In genomic region chr9:128127568-128127989, GRCh38 we compare ENCODE assay signal across 8 cellular contexts. TPM values are rescaled to one million over a fixed set of nuclear protein-coding genes. Genes with fewer than 3 reads are reported as not detected.
DNase-seq lines count a peak whose midpoint lies in the region; ATAC-seq and TF ChIP-seq lines count a peak whose summit lies in the region.

TSS of gene PTGES2 (minus strand) at chr9:128127729. CDS start at chr9:128127717, 12 bp downstream.

- H3K27ac ChIP-seq in caudate nucleus (ENCODE audit: low read depth, low read length) = peak within 1 kb of the TSS; percentile 100

- CTCF ChIA-PET in activated B cell treated with CpG ODN at 0.5 μM for 24 hours (lab: Charles Lee) = interaction anchor here (1.5 to 1.6 kb wide), 2 partner anchors 9 to 18 kb away, joined by 3 to 4 read pairs; no protein-coding TSS in a partner anchor

- peak; percentile 46 for ATAC-seq in HG02852 (IDR thresholded peaks at IDR 0.05; ENCODE audit: unreplicated experiment)
- ATAC-seq in activated B cell treated with CpG ODN at 0.5 μM for 24 hours (ENCODE audit: low read depth) = peak; percentile 67

- H3K4me1 Mint-ChIP-seq in activated B cell treated with CpG ODN at 0.5 μM for 24 hours = peaks cover 34% of the 10 kb centered on the region

- H3K4me3 Mint-ChIP-seq in activated B cell treated with CpG ODN at 0.5 μM for 24 hours = peak within 1 kb of the TSS; percentile 97

- DNase-seq in NCI-H187 (lab: John Stamatoyannopoulos, UW) (peak; percentile 36 to 45), NCI-H187 treated with DMSO at 0.1 percent for 48 hours (lab: John Stamatoyannopoulos, UW) (no peak), NCI-H2029 treated with DMSO at 0.1 percent for 48 hours (lab: John Stamatoyannopoulos, UW) (peak; percentile 61), activated B cell treated with CpG ODN at 0.5 μM for 24 hours (peak; percentile 86), caudate nucleus (lab: John Stamatoyannopoulos, UW) (peak in 59 of 61 donors; percentile 32 to 87 (median 75)), iris pigment epithelial cell (ENCODE audit: low read depth) (peak; percentile 86)
- peak; percentile 56 to 69 for DNase-seq in stimulated activated CD4-positive, alpha-beta T cell treated with anti-CD3 and anti-CD28 coated beads, Interleukin-12 subunit alpha, Interleukin-12 subunit beta, amount 100 ng/mL, for 24 hours (ENCODE audit: low read depth in 2 of 2)

- H3K36me3 Mint-ChIP-seq in activated B cell treated with CpG ODN at 0.5 μM for 24 hours (ENCODE audit: low read depth) = peaks cover 28% of the 10 kb centered on the region

- intact Hi-C loops in activated B cell treated with CpG ODN at 0.5 μM for 24 hours (cut with micrococcal nuclease) = loop anchor here (1.0 to 10.0 kb wide), 5 partner anchors 146 to 903 kb away; partner anchors contain the start of genes COQ4, FPGS, SH2D3C and TRUB2

- TF ChIP-seq CTCF in activated B cell treated with CpG ODN at 0.5 μM for 24 hours (IDR thresholded peaks at IDR 0.05) = no peak

- POLR2A ChIA-PET in activated B cell treated with CpG ODN at 0.5 μM for 24 hours (lab: Charles Lee) = interaction anchor here (0.7 to 2.0 kb wide), 4 partner anchors 12 to 357 kb away, joined by 3 to 11 read pairs (median 6); partner anchors contain the start of genes DPM2, NAIF1 and SLC25A25

- no peaks in the 10 kb centered on the region for H3K9me3 Mint-ChIP-seq in activated B cell treated with CpG ODN at 0.5 μM for 24 hours

- peaks cover 1% of the 10 kb centered on the region for H3K27me3 Mint-ChIP-seq in activated B cell treated with CpG ODN at 0.5 μM for 24 hours

- H3K27ac Mint-ChIP-seq in activated B cell treated with CpG ODN at 0.5 μM for 24 hours = peak within 1 kb of the TSS; percentile 99

RNA-seq across cellular contexts. Expression of gene PTGES2, which starts in this region (rescaled TPM):
- total RNA-seq in activated B cell treated with CpG ODN at 0.5 μM for 24 hours = 86.7 and 89.2 TPM in 2 replicates
